Comparison of ENCODE assay signal across 18 cellular contexts in genomic region chr6:32774428-32774827, GRCh38. TPM values are rescaled to one million over a fixed set of nuclear protein-coding genes. Genes with fewer than 3 reads are reported as not detected.
DNase-seq lines count a peak whose midpoint lies in the region; ATAC-seq and TF ChIP-seq lines count a peak whose summit lies in the region.
"Had no signal": no experiment of that assay in that cellular context is flagged by ENCODE, and none has a peak within 500 bp of the region (broad histone marks: within the 10 kb centered on the region; RNA-seq: fewer than 3 reads in every experiment).

No MANE protein-coding gene starts in this region.

- H3K4me3 ChIP-seq in GM23248 = no peak overlapping the region
- H3K4me3 ChIP-seq in epithelial cell of esophagus (ENCODE audit: low read length) = no peak overlapping the region
- no peak overlapping the region for H3K4me3 ChIP-seq in uterus
- H3K4me3 ChIP-seq: K562 had no signal

- WGBS in GM23248 (ENCODE audit: low coverage in 1 of 2, low lambda C conversion rate in 2 of 2, missing lambda C conversion rate in 2 of 2), 2 experiments = 0 to 12% methylated on average over 1 of the region's 1 CpG

- peak; percentile 88 to 89 for ATAC-seq in naive B cell (ENCODE audit: low read depth in 2 of 2)
- ATAC-seq: HCT116, K562 had no signal

- H3K27me3 ChIP-seq in GM23248 (replicated peaks; ENCODE audit: insufficient read depth) (peaks cover 30% of the 10 kb centered on the region), uterus (no peaks in the 10 kb centered on the region)

- no peak overlapping the region for H2AFZ ChIP-seq in GM23248

- peak; percentile 40 for DNase-seq in CD1c-positive myeloid dendritic cell (ENCODE audit: extremely low spot score)
- peak; percentile 28 for DNase-seq in GM23248
- peak; percentile 59 for DNase-seq in epithelial cell of esophagus (ENCODE audit: low read depth)
- peak; percentile 24 for DNase-seq in naive B cell
- no peak for DNase-seq in HPDE6-E6E7 (ENCODE audit: extremely low spot score)
- no peak for DNase-seq in uterus
- no peak for DNase-seq in DMS114 treated with DMSO at 0.1 percent for 48 hours (lab: John Stamatoyannopoulos, UW; ENCODE audit: unreplicated experiment)
- DNase-seq: CD4-positive, alpha-beta T cell; DMS53; NCI-H1092; NCI-H146; NCI-H2081; NCI-H510A; NCI-H82; SHP77; SK-N-SH had no signal

- no peaks in the 10 kb centered on the region for H4K20me1 ChIP-seq in GM23248 (ENCODE audit: insufficient read depth)

- H3K9me3 Mint-ChIP-seq in naive B cell = no peaks in the 10 kb centered on the region
- H3K9me3 Mint-ChIP-seq: CD4-positive, alpha-beta T cell had no signal

- H3K79me2 ChIP-seq in GM23248 (ENCODE audit: insufficient read depth) = no peaks in the 10 kb centered on the region

- no peak overlapping the region for H3K27ac Mint-ChIP-seq in naive B cell
- H3K27ac Mint-ChIP-seq: CD4-positive, alpha-beta T cell had no signal

- peaks cover 12 to 29% (median 16%) of the 10 kb centered on the region in 3 donors for H3K27me3 Mint-ChIP-seq in naive B cell

- no peaks in the 10 kb centered on the region for H3K36me3 Mint-ChIP-seq in naive B cell

- H3K4me1 ChIP-seq in GM23248 (ENCODE audit: insufficient read depth) (no peaks in the 10 kb centered on the region), uterus (no peaks in the 10 kb centered on the region)

- intact Hi-C loops in uterus (cut with DNase I; ENCODE audit: low total_unique reads) = no loop called here

- no peaks in the 10 kb centered on the region for H3F3A ChIP-seq in GM23248 (ENCODE audit: insufficient read depth)

- TF ChIP-seq CTCF in epithelial cell of esophagus (IDR thresholded peaks at IDR 0.05; ENCODE audit: insufficient read depth, low read depth, low read length, missing control alignments) (no peak), uterus (IDR thresholded peaks at IDR 0.05) (no peak)

- H3K9me3 ChIP-seq in GM23248 (ENCODE audit: low read depth) = no peaks in the 10 kb centered on the region
- no peaks in the 10 kb centered on the region for H3K9me3 ChIP-seq in uterus
- H3K9me3 ChIP-seq: SK-N-SH had no signal

- H3K27ac ChIP-seq in GM23248 = no peak overlapping the region
- H3K27ac ChIP-seq in uterus = no peak overlapping the region

- H3K4me3 Mint-ChIP-seq in naive B cell = no peak overlapping the region
- H3K4me3 Mint-ChIP-seq: CD4-positive, alpha-beta T cell had no signal

- no peak overlapping the region for H3K9ac ChIP-seq in GM23248
- H3K9ac ChIP-seq: SK-N-SH had no signal

- H3K4me2 ChIP-seq in GM23248 (ENCODE audit: unreplicated experiment) = no peak overlapping the region
- H3K4me2 ChIP-seq: SK-N-SH had no signal

- no peaks in the 10 kb centered on the region for H3K9me2 ChIP-seq in GM23248 (ENCODE audit: insufficient read depth)
- H3K9me2 ChIP-seq: SK-N-SH had no signal

- in situ Hi-C loops in GM23248 (cut with MboI) = no loop called here

- TF ChIP-seq POLR2A in uterus (IDR thresholded peaks at IDR 0.05) = no peak

- H3K36me3 ChIP-seq in GM23248 (ENCODE audit: low read depth) (no peaks in the 10 kb centered on the region), uterus (no peaks in the 10 kb centered on the region)

- H3K4me1 Mint-ChIP-seq in naive B cell = peaks cover 0 to 16% (median 4%) of the 10 kb centered on the region in 3 donors

RNA-seq across cellular contexts. Expression of gene HLA-DQB2, which starts 11.1 kb away (rescaled TPM):
- total RNA-seq in GM23248 (2014; rRNA removed; shearing (Covaris generic)) = not detected in 2 replicates
- polyA plus RNA-seq in GM23248 (2016; fragmentation: Nextera tagmentation; extraction: Ambion mirVana) (not detected in 2 replicates), naive B cell (ENCODE audit: low read depth in 6 of 6) (100 to 1,000 TPM in 2 of 6 donors, 10 to 100 TPM in 2, not detected in 2; 59.3 to 118 (median 92.8) TPM)
- 1 to 10 TPM in 1 of 4 donors, under 1 TPM in 1, not detected in 2; 0.41 to 9.8 TPM for total RNA-seq in uterus
- total RNA-seq: K562 had no signal
- polyA plus RNA-seq: K562, SK-N-SH had no signal

RNA-seq across cellular contexts. Expression of gene HLA-DQA2, which starts 33.2 kb away (rescaled TPM):
- total RNA-seq in GM23248 (2014; rRNA removed; shearing (Covaris generic)) = not detected in 2 replicates
- polyA plus RNA-seq in GM23248 (2016; fragmentation: Nextera tagmentation; extraction: Ambion mirVana) (not detected in 2 replicates), naive B cell (ENCODE audit: low read depth in 6 of 6) (100 to 1,000 TPM in 3 of 6 donors, 10 to 100 TPM in 2, under 1 TPM in 1; 0.82 to 164 (median 101) TPM)
- total RNA-seq in uterus = 1 to 10 TPM in 1 of 4 donors, not detected in 3; 4.4 TPM
- total RNA-seq: K562 had no signal
- polyA plus RNA-seq: K562, SK-N-SH had no signal

RNA-seq across cellular contexts. Expression of gene HLA-DOB, which starts 42.4 kb away (rescaled TPM):
- total RNA-seq in GM23248 (2014; rRNA removed; shearing (Covaris generic)) = not detected in 2 replicates
- polyA plus RNA-seq in GM23248 (2016; fragmentation: Nextera tagmentation; extraction: Ambion mirVana) (not detected in 2 replicates), naive B cell (ENCODE audit: low read depth in 6 of 6) (1,000 to 10,000 TPM in 1 of 6 donors, 100 to 1,000 TPM in 5; 669 to 1,199 (median 837) TPM)
- total RNA-seq in uterus = under 1 TPM in 2 of 4 donors, not detected in 2; 0.28 to 0.82 TPM
- polyA plus RNA-seq: SK-N-SH had no signal

Comparison
In these comparisons a context has a peak if more than half of its experiments do, and no peak if none do; other contexts are left out.
1. DNase-seq: peak in CD1c-positive myeloid dendritic cell (single experiment), GM23248 (single experiment), epithelial cell of esophagus (single experiment) and naive B cell (single experiment); none in HPDE6-E6E7 (single experiment), uterus (0 of 2) and DMS114 treated with DMSO at 0.1 percent for 48 hours (single experiment).